Comparison of ENCODE assay signal across 17 cellular contexts in the genomic region with DNA sequence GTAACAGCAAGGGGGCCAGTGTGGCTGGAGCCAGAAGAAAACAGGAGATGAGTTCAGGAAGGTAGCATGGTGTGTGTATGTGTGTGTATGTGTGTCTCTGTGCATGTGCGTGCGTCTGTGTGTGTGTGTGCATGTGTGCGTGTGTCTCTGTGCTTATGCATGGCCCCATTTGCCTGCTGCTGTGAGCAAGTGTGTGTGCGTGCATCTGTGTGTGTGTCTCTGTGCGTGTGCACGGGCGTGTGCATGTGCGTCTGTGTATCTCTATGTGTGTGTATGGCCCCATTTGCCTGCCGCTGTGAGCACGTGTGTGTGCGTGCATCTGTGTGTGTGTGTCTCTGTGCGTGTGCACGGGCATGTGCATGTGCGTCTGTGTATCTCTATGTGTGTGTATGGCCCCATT. TPM values are rescaled to one million over a fixed set of nuclear protein-coding genes. Genes with fewer than 3 reads are reported as not detected.
DNase-seq lines count a peak whose midpoint lies in the region; ATAC-seq, FAIRE-seq and TF ChIP-seq lines count a peak whose summit lies in the region.
"Had no signal": no experiment of that assay in that cellular context is flagged by ENCODE, and none has a peak within 500 bp of the region (broad histone marks: within the 10 kb centered on the region; RNA-seq: fewer than 3 reads in every experiment).

No MANE protein-coding gene starts in this region.

- peaks cover 12% of the 10 kb centered on the region for H3K36me3 Mint-ChIP-seq in dendritic cell treated with granulocyte-macrophage colony-stimulating factor and Interleukin-4, amounts not matched to agents 40 ng/mL and 50 ng/mL, for 4 days (ENCODE audit: low read depth)

- H3K4me1 Mint-ChIP-seq in dendritic cell treated with granulocyte-macrophage colony-stimulating factor and Interleukin-4, amounts not matched to agents 40 ng/mL and 50 ng/mL, for 4 days (ENCODE audit: low read depth) = peaks cover 42% of the 10 kb centered on the region
- H3K4me1 Mint-ChIP-seq: B cell had no signal

- peak; percentile 30 for ATAC-seq in aorta (ENCODE audit: low FRiP score)
- ATAC-seq: CD8-positive, alpha-beta T cell; HCT116 had no signal

- no peak for DNase-seq in GM12891 (ENCODE audit: insufficient read length, low spot score)
- DNase-seq in HTR-8/SVneo (ENCODE audit: insufficient read length, low spot score) = no peak
- DNase-seq in aorta = no peak
- DNase-seq in Peyer's patch = no peak
- no peak for DNase-seq in medulla oblongata (ENCODE audit: extremely low spot score)
- DNase-seq: Calu3; CD8-positive, alpha-beta T cell; DMS79 treated with DMSO at 0.1 percent for 48 hours; GF-D8; GM23248; HFFc6 had no signal

- peak; percentile 57 for FAIRE-seq in GM12891 (lab: Jason Lieb, UNC)
- peak; percentile 90 for FAIRE-seq in HTR-8/SVneo (lab: Jason Lieb, UNC)
- FAIRE-seq: H54 had no signal

- H3K27me3 ChIP-seq in aorta (ENCODE audit: control insufficient read depth in 1 of 2, insufficient read depth in 2 of 2, low read length in 1 of 2) (no peaks in the 10 kb centered on the region), Peyer's patch (no peaks in the 10 kb centered on the region)
- H3K27me3 ChIP-seq: BLaER1 treated with 17β-estradiol and CSF1 and Interleukin-3, amounts not matched to agents 10 nM and 100 nM had no signal

- H3K36me3 ChIP-seq in aorta (ENCODE audit: control insufficient read depth in 1 of 2, insufficient read depth in 2 of 2, low read length in 1 of 2) = no peaks in the 10 kb centered on the region
- no peaks in the 10 kb centered on the region for H3K36me3 ChIP-seq in Peyer's patch
- H3K36me3 ChIP-seq: BLaER1 treated with 17β-estradiol and CSF1 and Interleukin-3, amounts not matched to agents 10 nM and 100 nM had no signal

- H3K4me3 ChIP-seq in aorta (ENCODE audit: low read length in 2 of 2) = no peak overlapping the region
- no peak overlapping the region for H3K4me3 ChIP-seq in Peyer's patch
- H3K4me3 ChIP-seq: GM23248 had no signal

- no peaks in the 10 kb centered on the region for H3K9me3 ChIP-seq in aorta (ENCODE audit: control insufficient read depth, low read length)
- H3K9me3 ChIP-seq in Peyer's patch = no peaks in the 10 kb centered on the region
- H3K9me3 ChIP-seq: BLaER1 treated with 17β-estradiol and CSF1 and Interleukin-3, amounts not matched to agents 10 nM and 100 nM had no signal

- TF ChIP-seq CTCF in Peyer's patch (IDR thresholded peaks at IDR 0.05) = no peak

- no peaks in the 10 kb centered on the region for H3K27me3 Mint-ChIP-seq in dendritic cell treated with granulocyte-macrophage colony-stimulating factor and Interleukin-4, amounts not matched to agents 40 ng/mL and 50 ng/mL, for 4 days

- no peaks in the 10 kb centered on the region for H3K4me1 ChIP-seq in aorta (ENCODE audit: control insufficient read depth in 1 of 2, insufficient read depth in 2 of 2, low read length in 2 of 2)
- H3K4me1 ChIP-seq in Peyer's patch = no peaks in the 10 kb centered on the region

- 95 to 96% methylated on average over 14 of the region's 14 CpGs for WGBS in aorta, 2 donors

- H3K27ac ChIP-seq in aorta (ENCODE audit: low read depth in 1 of 2, low read length in 2 of 2) (no peak overlapping the region), Peyer's patch (no peak overlapping the region)
- H3K27ac ChIP-seq: GM23248, HL-60 had no signal

- intact Hi-C loops in dendritic cell treated with granulocyte-macrophage colony-stimulating factor and Interleukin-4, amounts not matched to agents 40 ng/mL and 50 ng/mL, for 4 days (cut with micrococcal nuclease) = loop anchor here (5.0 kb wide), 1 partner anchor 69 kb away; no protein-coding TSS in a partner anchor
- intact Hi-C loops in aorta (cut with DNase I) = no loop called here

- H3K4me3 Mint-ChIP-seq in dendritic cell treated with granulocyte-macrophage colony-stimulating factor and Interleukin-4, amounts not matched to agents 40 ng/mL and 50 ng/mL, for 4 days = no peak overlapping the region
- H3K4me3 Mint-ChIP-seq: B cell; CD8-positive, alpha-beta T cell; HFFc6 had no signal

- H3K9me3 Mint-ChIP-seq in dendritic cell treated with granulocyte-macrophage colony-stimulating factor and Interleukin-4, amounts not matched to agents 40 ng/mL and 50 ng/mL, for 4 days = no peaks in the 10 kb centered on the region
- H3K9me3 Mint-ChIP-seq: CD8-positive, alpha-beta T cell; HFFc6 had no signal

- peak overlapping the region; percentile 91 for H3K27ac Mint-ChIP-seq in dendritic cell treated with granulocyte-macrophage colony-stimulating factor and Interleukin-4, amounts not matched to agents 40 ng/mL and 50 ng/mL, for 4 days
- H3K27ac Mint-ChIP-seq: B cell; CD8-positive, alpha-beta T cell; HFFc6 had no signal

- TF ChIP-seq POLR2A in GM12891 (IDR thresholded peaks at IDR 0.05; ENCODE audit: low read depth, low read length) (no peak), Peyer's patch (IDR thresholded peaks at IDR 0.05) (no peak)

TF ChIP-seq in GM12891, 5 proteins besides CTCF, POLR2A, EP300 and RAD21:
- no peak for TF ChIP-seq POLR2AphosphoS5 (IDR thresholded peaks at IDR 0.05; ENCODE audit: low read depth, low read length)
- no peak for TF ChIP-seq SPI1 (IDR thresholded peaks at IDR 0.05; ENCODE audit: low read depth, low read length)
- TF ChIP-seq POU2F2 (IDR thresholded peaks at IDR 0.05; ENCODE audit: low read depth, low read length) = no peak
- TF ChIP-seq PAX5 (IDR thresholded peaks at IDR 0.05; ENCODE audit: insufficient read depth, low read length, severe bottlenecking) = no peak
- TF ChIP-seq TAF1 (IDR thresholded peaks at IDR 0.05; ENCODE audit: low read depth, low read length) = no peak

RNA-seq across cellular contexts. Expression of a gene that starts 7.1 kb away (rescaled TPM):
- 13.7 TPM for polyA plus RNA-seq in GM12891 (2012; ENCODE audit: low read depth, missing spikeins)
- 10 to 100 TPM in 1 of 2 donors, 1 to 10 TPM in 1; 9.8 to 13.5 TPM for total RNA-seq in aorta
- polyA plus RNA-seq in aorta = 10 to 100 TPM in 1 of 2 donors, 1 to 10 TPM in 1; 3.5 to 18.8 TPM
- total RNA-seq in Peyer's patch = 10 to 100 TPM; 11.7 to 50.3 (median 19.6) TPM

RNA-seq across cellular contexts. Expression of a gene that starts 22.6 kb away (rescaled TPM):
- polyA plus RNA-seq in GM12891 (2012; ENCODE audit: low read depth, missing spikeins) = 72.8 TPM
- total RNA-seq in aorta (10 to 100 TPM; 15.4 to 17.5 TPM), Peyer's patch (10 to 100 TPM in 3 of 4 donors, 1 to 10 TPM in 1; 8.9 to 22.3 (median 14.5) TPM)
- polyA plus RNA-seq in aorta = 10 to 100 TPM; 12.3 to 18.5 TPM
